In genomic region chr1:41516168-41516961, GRCh38 we compare ENCODE assay signal across 8 cellular contexts. TPM values are rescaled to one million over a fixed set of nuclear protein-coding genes. Genes with fewer than 3 reads are reported as not detected.
DNase-seq lines count a peak whose midpoint lies in the region; ATAC-seq and TF ChIP-seq lines count a peak whose summit lies in the region.

No MANE protein-coding gene starts in this region.

- TF ChIP-seq CTCF in HL-60 (IDR thresholded peaks at IDR 0.05; ENCODE audit: insufficient read depth, low read length), result peak; percentile 69
- TF ChIP-seq CTCF in epithelial cell of proximal tubule (conservative IDR thresholded peaks at IDR 0.05; ENCODE audit: low read depth, low read length), result peak; percentile 78

- H3K4me1 ChIP-seq in ACC112 (ENCODE audit: control insufficient read depth, insufficient read depth, low read length, unreplicated experiment), result peaks cover 4% of the 10 kb centered on the region

- no peaks in the 10 kb centered on the region for H3K36me3 ChIP-seq in ACC112 (ENCODE audit: insufficient read depth, low read length)

- DNase-seq in HL-60 (ENCODE audit: low read depth in 1 of 2, low spot score in 1 of 2) (peak; percentile 68 to 73), NOMO-1 (lab: John Stamatoyannopoulos, UW; ENCODE audit: unreplicated experiment in 2 of 2) (peak; percentile 48 to 53), activated T-cell treated with anti-CD3 and anti-CD28 coated beads for 1 hour (ENCODE audit: low read depth) (peak; percentile 36), epithelial cell of proximal tubule (ENCODE audit: low read depth) (no peak), mucosa of gallbladder (ENCODE audit: low spot score) (peak; percentile 93)
- DNase-seq in stimulated activated CD8-positive, alpha-beta memory T cell treated with anti-CD3 and anti-CD28 coated beads, Interleukin-2, amount 100 ng/mL, for 1 hour (ENCODE audit: low read depth in 2 of 2), result peak; percentile 18 to 29

- H3K27ac ChIP-seq in ACC112 (ENCODE audit: low read depth, low read length) (no peak overlapping the region), HL-60 (replicated peaks) (no peak overlapping the region)

- H3K27me3 ChIP-seq in ACC112 (ENCODE audit: insufficient read depth, low read length), result no peaks in the 10 kb centered on the region
- H3K27me3 ChIP-seq in HL-60 (ENCODE audit: insufficient read depth, poor library complexity, severe bottlenecking), result no peaks in the 10 kb centered on the region

- H3K4me3 ChIP-seq in ACC112 (ENCODE audit: low read depth, low read length) (peak overlapping the region; percentile 76), HL-60 (replicated peaks; ENCODE audit: insufficient read depth, low read length) (peak overlapping the region; percentile 22), epithelial cell of proximal tubule (ENCODE audit: low read depth, low read length) (peak overlapping the region; percentile 50)

- peak overlapping the region; percentile 71 for H2AFZ ChIP-seq in ACC112 (ENCODE audit: low read length, unreplicated experiment)

- ATAC-seq in GM18858 (IDR thresholded peaks at IDR 0.05; ENCODE audit: unreplicated experiment), result peak; percentile 55

- H3K79me2 ChIP-seq in ACC112 (ENCODE audit: control insufficient read depth, insufficient read depth, low read length, unreplicated experiment), result no peaks in the 10 kb centered on the region

RNA-seq across cellular contexts. Expression of gene EDN2, which starts 31.9 kb away (rescaled TPM):
- total RNA-seq in epithelial cell of proximal tubule, result 2.2 and 6.3 TPM in 2 replicates
- 0.83 TPM for total RNA-seq in mucosa of gallbladder

Comparison
In these comparisons a context has a peak if more than half of its experiments do, and no peak if none do; other contexts are left out.
1. H3K4me3 ChIP-seq: peak in every context shown above with its lines; median percentile 76 in ACC112; 50 in epithelial cell of proximal tubule; 22 in HL-60.